Comparison of ENCODE assay signal across 21 cellular contexts in genomic region chr16:58155839-58156238, GRCh38.
"Had no signal": no experiment of that assay in that cellular context is flagged by ENCODE, and none has a peak within 500 bp of the region (broad histone marks: within the 10 kb centered on the region; RNA-seq: fewer than 3 reads in every experiment).

No MANE protein-coding gene starts in this region.

- ATAC-seq: activated CD8-positive, alpha-beta T cell treated with anti-CD3 and anti-CD28 coated beads, Interleukin-2, amount 10 ng/mL, durations not matched to agents 7 days and 5 days; WTC11 had no signal

- H3K27ac Mint-ChIP-seq: activated CD8-positive, alpha-beta T cell treated with anti-CD3 and anti-CD28 coated beads, Interleukin-2, amount 10 ng/mL, durations not matched to agents 7 days and 5 days; activated naive CD4-positive, alpha-beta T cell treated with anti-CD3 and anti-CD28 coated beads, Interleukin-2, amount 10 ng/mL, durations not matched to agents 7 days and 5 days; activated naive CD8-positive, alpha-beta T cell treated with anti-CD3 and anti-CD28 coated beads for 36 hours; T-helper 1 cell treated with Interleukin-12 subunit alpha and Interleukin-12 subunit beta and Interleukin-4 antibody, amounts not matched to agents 30 μg/mL and 1 μg/mL, for 36 hours; WTC11 had no signal

- DNase-seq: activated CD4-positive, alpha-beta T cell treated with anti-CD3 and anti-CD28 coated beads for 48 hours; activated CD4-positive, alpha-beta T cell treated with anti-CD3 and anti-CD28 coated beads, Interleukin-2, amount 50 U/mL, for 4 hours; activated CD4-positive, CD25-positive, alpha-beta regulatory T cell treated with anti-CD3 and anti-CD28 coated beads, Interleukin-2, amount 50 U/mL, for 72 hours; activated CD8-positive, alpha-beta T cell treated with anti-CD3 and anti-CD28 coated beads, Interleukin-2, amount 10 ng/mL, durations not matched to agents 7 days and 5 days; activated gamma-delta T cell treated with Interleukin-2 at 50 U/mL for 16 hours; activated naive CD4-positive, alpha-beta T cell treated with anti-CD3 and anti-CD28 coated beads, Interleukin-2, amount 10 ng/mL, durations not matched to agents 7 days and 5 days; activated naive CD8-positive, alpha-beta T cell treated with anti-CD3 and anti-CD28 coated beads for 36 hours; activated T-cell treated with anti-CD3 and anti-CD28 coated beads, Interleukin-2, amount 50 U/mL, for 1 hour; anterior cingulate cortex; Karpas-422; MM.1S; NCI-H1105 treated with DMSO at 0.1 percent for 48 hours; NCI-H1436 treated with DMSO at 0.1 percent for 48 hours; NCI-H187; NCI-H2081; NCI-H446; NCI-H524; PC-9; SHP77 treated with DMSO at 0.1 percent for 48 hours had no signal

- H3K9me3 Mint-ChIP-seq: activated naive CD4-positive, alpha-beta T cell treated with anti-CD3 and anti-CD28 coated beads, Interleukin-2, amount 10 ng/mL, durations not matched to agents 7 days and 5 days; activated naive CD8-positive, alpha-beta T cell treated with anti-CD3 and anti-CD28 coated beads for 36 hours; T-helper 1 cell treated with Interleukin-12 subunit alpha and Interleukin-12 subunit beta and Interleukin-4 antibody, amounts not matched to agents 30 μg/mL and 1 μg/mL, for 36 hours; WTC11 had no signal

- H3K4me3 Mint-ChIP-seq: activated CD8-positive, alpha-beta T cell treated with anti-CD3 and anti-CD28 coated beads, Interleukin-2, amount 10 ng/mL, durations not matched to agents 7 days and 5 days; activated naive CD4-positive, alpha-beta T cell treated with anti-CD3 and anti-CD28 coated beads, Interleukin-2, amount 10 ng/mL, durations not matched to agents 7 days and 5 days; activated naive CD8-positive, alpha-beta T cell treated with anti-CD3 and anti-CD28 coated beads for 36 hours; T-helper 1 cell treated with Interleukin-12 subunit alpha and Interleukin-12 subunit beta and Interleukin-4 antibody, amounts not matched to agents 30 μg/mL and 1 μg/mL, for 36 hours; WTC11 had no signal

- H3K36me3 Mint-ChIP-seq: WTC11 had no signal

- H3K27me3 Mint-ChIP-seq: activated naive CD4-positive, alpha-beta T cell treated with anti-CD3 and anti-CD28 coated beads, Interleukin-2, amount 10 ng/mL, durations not matched to agents 7 days and 5 days; activated naive CD8-positive, alpha-beta T cell treated with anti-CD3 and anti-CD28 coated beads for 36 hours had no signal

- H3K4me1 Mint-ChIP-seq: activated naive CD4-positive, alpha-beta T cell treated with anti-CD3 and anti-CD28 coated beads, Interleukin-2, amount 10 ng/mL, durations not matched to agents 7 days and 5 days had no signal
